18 cellular contexts compared by ENCODE assay signal in the genomic region with DNA sequence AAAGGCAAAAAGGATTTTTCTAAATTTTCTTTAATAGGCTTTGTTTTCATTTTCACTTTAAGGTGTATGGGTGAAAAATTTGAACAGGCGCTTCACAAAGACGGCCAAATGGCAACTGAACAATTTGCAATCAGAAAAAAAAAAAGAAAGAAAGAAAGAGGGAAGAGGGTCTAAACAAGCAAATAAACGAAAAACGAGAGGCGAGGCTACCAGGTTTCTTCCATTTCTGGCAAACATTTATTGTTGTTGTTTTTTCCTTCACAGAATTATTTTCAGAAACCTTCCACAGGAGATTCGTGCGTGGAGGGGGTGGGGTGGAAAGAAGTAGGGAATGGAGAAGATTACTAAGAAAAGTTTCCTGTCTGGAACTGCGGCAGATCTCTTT. TPM values are rescaled to one million over a fixed set of nuclear protein-coding genes. Genes with fewer than 3 reads are reported as not detected.
A peak's percentile ranks its signal among the peaks of the same experiment; 100 is the strongest.
DNase-seq lines count a peak whose midpoint lies in the region; TF ChIP-seq lines count a peak whose summit lies in the region.
"Had no signal": no experiment of that assay in that cellular context is flagged by ENCODE, and none has a peak within 500 bp of the region (broad histone marks: within the 10 kb centered on the region; RNA-seq: fewer than 3 reads in every experiment).

No MANE protein-coding gene starts in this region.

- H3K4me2 ChIP-seq in osteoblast (ENCODE audit: insufficient read depth, low read length), result peak overlapping the region; percentile 61
- H3K4me2 ChIP-seq: KMS-11 had no signal

- H3K4me1 ChIP-seq in NT2/D1 (ENCODE audit: insufficient read depth, insufficient read length), result no peaks in the 10 kb centered on the region
- peaks cover 14% of the 10 kb centered on the region for H3K4me1 ChIP-seq in osteoblast (ENCODE audit: insufficient read depth, low read length)
- H3K4me1 ChIP-seq: thyroid gland had no signal

- H3K27ac Mint-ChIP-seq in T-helper 1 cell treated with Interleukin-12 subunit alpha and Interleukin-12 subunit beta and Interleukin-4 antibody, amounts not matched to agents 30 μg/mL and 1 μg/mL, for 36 hours, result peak overlapping the region; percentile 50
- no peak overlapping the region for H3K27ac Mint-ChIP-seq in activated naive CD4-positive, alpha-beta T cell treated with anti-CD3 and anti-CD28 coated beads for 36 hours

- no peak overlapping the region for H3K4me3 Mint-ChIP-seq in T-helper 1 cell treated with Interleukin-12 subunit alpha and Interleukin-12 subunit beta and Interleukin-4 antibody, amounts not matched to agents 30 μg/mL and 1 μg/mL, for 36 hours
- no peak overlapping the region for H3K4me3 Mint-ChIP-seq in activated naive CD4-positive, alpha-beta T cell treated with anti-CD3 and anti-CD28 coated beads for 36 hours
- H3K4me3 Mint-ChIP-seq: activated CD8-positive, alpha-beta memory T cell treated with anti-CD3 and anti-CD28 coated beads, Interleukin-2, amount 10 ng/mL, durations not matched to agents 7 days and 5 days had no signal

- no peak overlapping the region for H2AFZ ChIP-seq in osteoblast (ENCODE audit: low read length)

- H3K36me3 Mint-ChIP-seq in T-helper 1 cell treated with Interleukin-12 subunit alpha and Interleukin-12 subunit beta and Interleukin-4 antibody, amounts not matched to agents 30 μg/mL and 1 μg/mL, for 36 hours (ENCODE audit: low read depth), result peaks cover 18% of the 10 kb centered on the region
- peaks cover 28% of the 10 kb centered on the region for H3K36me3 Mint-ChIP-seq in activated naive CD4-positive, alpha-beta T cell treated with anti-CD3 and anti-CD28 coated beads for 36 hours (ENCODE audit: low read depth)

- intact Hi-C loops in activated naive CD4-positive, alpha-beta T cell treated with anti-CD3 and anti-CD28 coated beads for 36 hours (cut with micrococcal nuclease), result loop anchor here (10.0 kb wide), 1 partner anchor 1487 kb away; no protein-coding TSS in a partner anchor

- H3K9me3 Mint-ChIP-seq in T-helper 1 cell treated with Interleukin-12 subunit alpha and Interleukin-12 subunit beta and Interleukin-4 antibody, amounts not matched to agents 30 μg/mL and 1 μg/mL, for 36 hours, result peaks cover 57% of the 10 kb centered on the region
- peaks cover 28% of the 10 kb centered on the region for H3K9me3 Mint-ChIP-seq in activated naive CD4-positive, alpha-beta T cell treated with anti-CD3 and anti-CD28 coated beads for 36 hours

- peaks cover 92% of the 10 kb centered on the region for H3K27me3 Mint-ChIP-seq in T-helper 1 cell treated with Interleukin-12 subunit alpha and Interleukin-12 subunit beta and Interleukin-4 antibody, amounts not matched to agents 30 μg/mL and 1 μg/mL, for 36 hours (ENCODE audit: low read depth)
- H3K27me3 Mint-ChIP-seq in activated naive CD4-positive, alpha-beta T cell treated with anti-CD3 and anti-CD28 coated beads for 36 hours (ENCODE audit: low read depth), result peaks cover 88% of the 10 kb centered on the region

- no peak overlapping the region for H3K27ac ChIP-seq in osteoblast (ENCODE audit: low read depth, low read length)
- H3K27ac ChIP-seq: 22Rv1, KMS-11, neutrophil, thyroid gland had no signal

- H3K36me3 ChIP-seq in NT2/D1 (ENCODE audit: insufficient read depth, insufficient read length, low read length) (no peaks in the 10 kb centered on the region), osteoblast (ENCODE audit: insufficient read depth, low read length) (no peaks in the 10 kb centered on the region)
- H3K36me3 ChIP-seq: neutrophil, thyroid gland had no signal

- TF ChIP-seq CTCF in epithelial cell of proximal tubule (conservative IDR thresholded peaks at IDR 0.05; ENCODE audit: low read depth, low read length) (no peak), osteoblast (IDR thresholded peaks at IDR 0.05; ENCODE audit: extremely low read depth, low read depth, low read length) (no peak)

- H3K27me3 ChIP-seq in NT2/D1 (ENCODE audit: insufficient read depth, insufficient read length), result peaks cover 63% of the 10 kb centered on the region
- H3K27me3 ChIP-seq in osteoblast (ENCODE audit: insufficient read depth, low read length), result peaks cover 76% of the 10 kb centered on the region

- H3K9me3 ChIP-seq in NT2/D1 (ENCODE audit: insufficient read depth, low read length), result no peaks in the 10 kb centered on the region
- no peaks in the 10 kb centered on the region for H3K9me3 ChIP-seq in osteoblast (ENCODE audit: low read depth, low read length)
- H3K9me3 ChIP-seq: thyroid gland had no signal

- H3K9ac ChIP-seq in NT2/D1 (ENCODE audit: insufficient read length, low read depth), result no peak overlapping the region
- H3K9ac ChIP-seq: KMS-11 had no signal

- H3K79me2 ChIP-seq in osteoblast (ENCODE audit: insufficient read depth, low read length), result no peaks in the 10 kb centered on the region

- no peaks in the 10 kb centered on the region for H3K4me1 Mint-ChIP-seq in T-helper 1 cell treated with Interleukin-12 subunit alpha and Interleukin-12 subunit beta and Interleukin-4 antibody, amounts not matched to agents 30 μg/mL and 1 μg/mL, for 36 hours (ENCODE audit: low read depth)
- peaks cover 14% of the 10 kb centered on the region for H3K4me1 Mint-ChIP-seq in activated naive CD4-positive, alpha-beta T cell treated with anti-CD3 and anti-CD28 coated beads for 36 hours (ENCODE audit: low read depth)

- CTCF ChIA-PET in activated naive CD4-positive, alpha-beta T cell treated with anti-CD3 and anti-CD28 coated beads for 36 hours (lab: Charles Lee), result interaction anchor here (0.6 kb wide), 1 partner anchor 358 kb away, joined by 3 read pairs; no protein-coding TSS in a partner anchor

- peak overlapping the region; percentile 21 for H3K4me3 ChIP-seq in NT2/D1 (ENCODE audit: insufficient read length, low read depth)
- peak overlapping the region; percentile 44 for H3K4me3 ChIP-seq in epithelial cell of proximal tubule (ENCODE audit: low read depth, low read length)
- H3K4me3 ChIP-seq in osteoblast (ENCODE audit: insufficient read depth, low read length), result peak overlapping the region; percentile 36
- H3K4me3 ChIP-seq: thyroid gland had no signal

- H4K20me1 ChIP-seq in osteoblast (ENCODE audit: insufficient read depth, low read length), result no peaks in the 10 kb centered on the region

- DNase-seq in T-helper 1 cell, result no peak
- no peak for DNase-seq in NT2/D1 (ENCODE audit: low read depth, low spot score)
- DNase-seq in epithelial cell of proximal tubule (ENCODE audit: low read depth), result no peak
- DNase-seq in osteoblast (ENCODE audit: insufficient read length, low spot score, missing footprints), result no peak
- no peak for DNase-seq in putamen (ENCODE audit: low spot score)
- no peak for DNase-seq in activated naive CD4-positive, alpha-beta T cell treated with anti-CD3 and anti-CD28 coated beads for 36 hours
- no peak for DNase-seq in amniotic stem cell (lab: John Stamatoyannopoulos, UW)
- DNase-seq: activated CD8-positive, alpha-beta memory T cell treated with anti-CD3 and anti-CD28 coated beads, Interleukin-2, amount 10 ng/mL, durations not matched to agents 7 days and 5 days; COR-L47; NCI-H187; NCI-H526; thyroid gland had no signal

RNA-seq across cellular contexts. Expression of a gene that starts 24.3 kb away (rescaled TPM):
- total RNA-seq in epithelial cell of proximal tubule, result not detected in 2 replicates
- total RNA-seq in osteoblast, result under 0.01 TPM in 1 of 2 replicates, not detected in the other
- not detected for total RNA-seq in activated naive CD4-positive, alpha-beta T cell treated with anti-CD3 and anti-CD28 coated beads for 36 hours
- total RNA-seq: activated CD8-positive, alpha-beta memory T cell treated with anti-CD3 and anti-CD28 coated beads, Interleukin-2, amount 10 ng/mL, durations not matched to agents 7 days and 5 days; dermis microvascular lymphatic vessel endothelial cell; frontal cortex; thyroid gland had no signal

RNA-seq across cellular contexts. Expression of a gene that starts 40.2 kb away (rescaled TPM):
- total RNA-seq in epithelial cell of proximal tubule (1.0 and 2.8 TPM in 2 replicates), osteoblast (not detected in 2 replicates)
- 1 to 10 TPM; 1.3 to 1.4 TPM for total RNA-seq in activated naive CD4-positive, alpha-beta T cell treated with anti-CD3 and anti-CD28 coated beads for 36 hours
- total RNA-seq: dermis microvascular lymphatic vessel endothelial cell had no signal
